ENCODE assay signal across 8 cellular contexts in the genomic region with DNA sequence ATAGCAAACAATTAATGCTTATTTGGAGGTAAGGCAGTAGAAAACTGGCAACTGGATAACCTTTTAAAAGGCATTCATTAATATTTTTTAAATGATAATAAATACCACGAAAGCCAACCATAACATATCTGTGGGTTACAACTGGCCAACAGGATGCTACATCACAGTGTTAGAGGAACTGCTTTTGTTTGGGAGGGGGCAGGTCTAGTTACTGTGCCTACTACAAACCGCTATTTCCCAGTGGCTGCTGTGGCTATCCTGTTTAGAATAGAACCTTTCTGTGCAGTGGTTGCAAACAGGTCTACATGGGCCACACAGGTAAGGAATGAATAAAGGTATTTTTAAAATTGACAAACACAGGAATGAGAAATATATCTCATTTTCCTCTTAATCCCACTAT. TPM values are rescaled to one million over a fixed set of nuclear protein-coding genes. Genes with fewer than 3 reads are reported as not detected.
DNase-seq lines count a peak whose midpoint lies in the region; ATAC-seq, FAIRE-seq and TF ChIP-seq lines count a peak whose summit lies in the region.

No MANE protein-coding gene starts in this region.

- H3K27me3 ChIP-seq in mammary epithelial cell (ENCODE audit: insufficient read depth, low read length) (no peaks in the 10 kb centered on the region), muscle layer of duodenum (ENCODE audit: low read depth, low read length) (no peaks in the 10 kb centered on the region)

- CTCF ChIA-PET in mammary epithelial cell (lab: Charles Lee; ENCODE audit: low non-redundant PET): no interaction called here

- BruUV-seq in mammary epithelial cell (replicated peaks; lab: Mats Ljungman, UMichigan): TSS peak; percentile 49

- H3K27ac Mint-ChIP-seq in IgD-negative memory B cell: peak overlapping the region; percentile 23 to 98 (median 87)

- H3K27me3 Mint-ChIP-seq in IgD-negative memory B cell: no peaks in the 10 kb centered on the region

- no peak for TF ChIP-seq CTCF in AG10803 (conservative IDR thresholded peaks at IDR 0.05; ENCODE audit: low read length)
- TF ChIP-seq CTCF in mammary epithelial cell (conservative IDR thresholded peaks at IDR 0.05 in 1 of 2, IDR thresholded peaks at IDR 0.05 in 1 of 2; ENCODE audit: extremely low read depth in 1 of 2, insufficient read depth in 1 of 2, low read depth in 1 of 2, low read length in 2 of 2): no peak

- no peak for ATAC-seq in HG02588 (IDR thresholded peaks at IDR 0.05; ENCODE audit: unreplicated experiment)

- H2AFZ ChIP-seq in mammary epithelial cell (ENCODE audit: low read depth, low read length): no peak overlapping the region

- H3K36me3 ChIP-seq in mammary epithelial cell (ENCODE audit: insufficient read depth, low read length) (peaks cover 12% of the 10 kb centered on the region), muscle layer of duodenum (ENCODE audit: control insufficient read depth in 1 of 2, insufficient read depth in 2 of 2, low read length in 2 of 2) (peaks cover 25 to 29% of the 10 kb centered on the region in 2 donors)

- H3K4me3 ChIP-seq in AG10803 (ENCODE audit: low read length) (peak overlapping the region; percentile 94), mammary epithelial cell (replicated peaks in 1 of 3; ENCODE audit: insufficient read depth in 1 of 3, low read depth in 2 of 3, low read length in 3 of 3) (peak overlapping the region; percentile 79 to 93 (median 88)), muscle layer of duodenum (ENCODE audit: low read depth in 1 of 2, low read length in 2 of 2) (peak overlapping the region; percentile 91 to 93)

- H4K20me1 ChIP-seq in mammary epithelial cell (ENCODE audit: insufficient read depth, low read length): no peaks in the 10 kb centered on the region

- DNase-seq in AG10803 (ENCODE audit: low read depth) (no peak), mammary epithelial cell (no peak), NCI-H1930 (lab: John Stamatoyannopoulos, UW) (no peak), NCI-H345 treated with DMSO at 0.1 percent for 48 hours (lab: John Stamatoyannopoulos, UW; ENCODE audit: unreplicated experiment) (no peak), RCC 7860 (ENCODE audit: low spot score) (no peak)

- peaks cover 12% of the 10 kb centered on the region for H3K36me3 Mint-ChIP-seq in IgD-negative memory B cell

- no peak for FAIRE-seq in RCC 7860 (lab: Jason Lieb, UNC)

- H3K9ac ChIP-seq in mammary epithelial cell (ENCODE audit: insufficient read depth, low read length): peak overlapping the region; percentile 90

- peak overlapping the region; percentile 88 for H3K4me2 ChIP-seq in mammary epithelial cell (ENCODE audit: insufficient read depth, low read depth, low read length)

- WGBS in mammary epithelial cell (ENCODE audit: low coverage, missing lambda C conversion rate): 80% methylated on average over 2 of the region's 2 CpGs

- H3K4me3 Mint-ChIP-seq in IgD-negative memory B cell: peak overlapping the region; percentile 94 to 99 (median 98)

- H3K4me1 ChIP-seq in mammary epithelial cell (ENCODE audit: insufficient read depth, low read length) (peaks cover 17% of the 10 kb centered on the region), muscle layer of duodenum (ENCODE audit: control insufficient read depth in 1 of 2, insufficient read depth in 2 of 2, low read length in 2 of 2) (peaks cover 17 to 33% of the 10 kb centered on the region in 2 donors)

- dilution Hi-C loops in mammary epithelial cell (cut with HindIII; ENCODE audit: low sequenced_read_pairs): no loop called here

- peak overlapping the region; percentile 70 for H3K27ac ChIP-seq in mammary epithelial cell (ENCODE audit: insufficient read depth, low read depth, low read length)
- H3K27ac ChIP-seq in muscle layer of duodenum (ENCODE audit: low read length): peak overlapping the region; percentile 93

- peaks cover 40 to 51% (median 47%) of the 10 kb centered on the region in 3 donors for H3K4me1 Mint-ChIP-seq in IgD-negative memory B cell

- H3K9me3 Mint-ChIP-seq in IgD-negative memory B cell: no peaks in the 10 kb centered on the region

- in situ Hi-C loops in mammary epithelial cell (cut with MboI; ENCODE audit: low sequenced_read_pairs in 2 of 2): no loop called here

- H3K9me3 ChIP-seq in mammary epithelial cell (replicated peaks; ENCODE audit: insufficient read depth, low read length) (no peaks in the 10 kb centered on the region), muscle layer of duodenum (ENCODE audit: control insufficient read depth in 1 of 2, low read length in 2 of 2) (no peaks in the 10 kb centered on the region)

- H3K79me2 ChIP-seq in mammary epithelial cell (ENCODE audit: insufficient read depth, low read length): peaks cover 29% of the 10 kb centered on the region

- intact Hi-C loops in mammary epithelial cell (cut with micrococcal nuclease): loop anchor here (5.0 kb wide), 1 partner anchor 55 kb away; a partner anchor contains a TSS

RNA-seq across cellular contexts. Expression of a gene that starts 1.0 kb away (rescaled TPM):
- polyA plus RNA-seq in IgD-negative memory B cell (69.3 TPM), mammary epithelial cell (41.8 TPM)
- total RNA-seq in mammary epithelial cell: 10 to 100 TPM; 31.0 to 69.2 TPM
- polyA minus RNA-seq in mammary epithelial cell: 100 TPM

RNA-seq across cellular contexts. Expression of a gene that starts 8.8 kb away (rescaled TPM):
- not detected for polyA plus RNA-seq in IgD-negative memory B cell
- 10 to 100 TPM in 1 of 2 donors, 1 to 10 TPM in 1; 8.3 to 13.8 TPM for total RNA-seq in mammary epithelial cell
- 44.5 TPM for polyA plus RNA-seq in mammary epithelial cell
- polyA minus RNA-seq in mammary epithelial cell: 31.4 TPM

RNA-seq across cellular contexts. Expression of a gene that starts 38.8 kb away (rescaled TPM):
- not detected for polyA plus RNA-seq in IgD-negative memory B cell
- total RNA-seq in mammary epithelial cell: not detected
- not detected for polyA plus RNA-seq in mammary epithelial cell
- polyA minus RNA-seq in mammary epithelial cell: not detected

RNA-seq across cellular contexts. Expression of a gene that starts 52.6 kb away (rescaled TPM):
- polyA plus RNA-seq in IgD-negative memory B cell (2.2 TPM), mammary epithelial cell (13.6 TPM)
- 1 to 10 TPM; 1.5 to 4.7 TPM for total RNA-seq in mammary epithelial cell
- 30.0 TPM for polyA minus RNA-seq in mammary epithelial cell

RNA-seq across cellular contexts. Expression of a gene that starts 54.0 kb away (rescaled TPM):
- polyA plus RNA-seq in IgD-negative memory B cell (24.4 TPM), mammary epithelial cell (35.1 TPM)
- 10 to 100 TPM; 20.9 to 25.0 TPM for total RNA-seq in mammary epithelial cell
- polyA minus RNA-seq in mammary epithelial cell: 40.9 TPM

Comparison
In these comparisons a context has a peak if more than half of its experiments do, and no peak if none do; other contexts are left out.
1. RNA of a gene that starts 8.8 kb away (polyA plus RNA-seq): 44.5 TPM in mammary epithelial cell (single experiment); not detected in IgD-negative memory B cell (single experiment); every median in the first group is over 10 times any median in the second.
2. Peak in every context shown above with its lines, with median percentiles within 50 percentile points of each other: H3K4me3 ChIP-seq.